In genomic region chr16:66553223-66553622, GRCh38 we compare ENCODE assay signal across 7 cellular contexts. TPM values are rescaled to one million over a fixed set of nuclear protein-coding genes. Genes with fewer than 3 reads are reported as not detected.
A peak's percentile ranks its signal among the peaks of the same experiment; 100 is the strongest.
DNase-seq lines count a peak whose midpoint lies in the region; ATAC-seq, FAIRE-seq and TF ChIP-seq lines count a peak whose summit lies in the region.

No MANE protein-coding gene starts in this region.

- peak overlapping the region; percentile 53 for H3K4me3 Mint-ChIP-seq in GM23338

- H3K9me3 Mint-ChIP-seq in GM23338, result peaks cover 12% of the 10 kb centered on the region; the same call in 2 of the 3 replicates

- FAIRE-seq in small intestine (lab: Jason Lieb, UNC) (no peak), GM12891 (lab: Jason Lieb, UNC) (no peak)

- H3K4me3 ChIP-seq in GM23338 (peak overlapping the region; percentile 58), SK-N-MC (peak overlapping the region; percentile 77), fibroblast of the aortic adventitia (ENCODE audit: low read depth, low read length) (peak overlapping the region; percentile 86), small intestine (ENCODE audit: low read depth in 1 of 2, low read length in 2 of 2) (peak overlapping the region; percentile 53 to 64)

- no peak for TF ChIP-seq POLR2A in GM12891 (IDR thresholded peaks at IDR 0.05; ENCODE audit: low read depth, low read length)

- 0 out of 2 replicates have a peak, but pooled peaks cover 5% of the 10 kb centered on the region for H4K20me1 ChIP-seq in GM23338 (replicated peaks; ENCODE audit: insufficient read depth)

- 8 to 27% (median 14%) methylated on average over 8 of the region's 8 CpGs for WGBS in small intestine, 3 donors

- peaks cover 21% of the 10 kb centered on the region for H3K4me1 Mint-ChIP-seq in GM23338

- no peak for DNase-seq in GM23338 (ENCODE audit: low spot score)
- no peak for DNase-seq in SK-N-MC (ENCODE audit: low read depth, low spot score)
- no peak for DNase-seq in fibroblast of the aortic adventitia (ENCODE audit: low read depth)
- peak; percentile 74 for DNase-seq in small intestine
- no peak for DNase-seq in islet precursor cell
- DNase-seq in GM12891 (ENCODE audit: insufficient read length, low spot score), result no peak
- DNase-seq in NCI-H2171 (lab: John Stamatoyannopoulos, UW), result no peak

- no peak overlapping the region for H3K9ac ChIP-seq in SK-N-MC (ENCODE audit: insufficient read length)

- peaks cover 5% of the 10 kb centered on the region; the same call in 1 of the 2 replicates for H3K79me2 ChIP-seq in GM23338 (replicated peaks; ENCODE audit: insufficient read depth)

- H3K36me3 ChIP-seq in GM23338 (ENCODE audit: insufficient read depth) (no peaks in the 10 kb centered on the region), SK-N-MC (ENCODE audit: insufficient read depth, low read length) (no peaks in the 10 kb centered on the region), small intestine (ENCODE audit: control insufficient read depth in 2 of 2, insufficient read depth in 2 of 2, low read length in 2 of 2) (peaks cover 0 to under 1% of the 10 kb centered on the region in 2 donors)

- H3K4me1 ChIP-seq in GM23338 (ENCODE audit: insufficient read depth), result peaks cover 11% of the 10 kb centered on the region
- peaks cover 4 to 22% of the 10 kb centered on the region in 2 donors for H3K4me1 ChIP-seq in small intestine (ENCODE audit: control insufficient read depth in 2 of 2, insufficient read depth in 1 of 2, low read depth in 1 of 2, low read length in 1 of 2)

- peaks cover 29% of the 10 kb centered on the region for H3K27me3 Mint-ChIP-seq in GM23338 (ENCODE audit: insufficient read depth, low read depth, poor library complexity)

- H3K4me2 ChIP-seq in GM23338, result peak overlapping the region; percentile 85; the same call in 1 of the 2 replicates

- H3K27me3 ChIP-seq in GM23338 (ENCODE audit: insufficient read depth) (peaks cover 18% of the 10 kb centered on the region), small intestine (ENCODE audit: control insufficient read depth in 2 of 2, insufficient read depth in 2 of 2, low read length in 2 of 2) (no peaks in the 10 kb centered on the region)

- ATAC-seq in GM23338, result no peak

- no peak overlapping the region for H3K27ac ChIP-seq in GM23338 (ENCODE audit: low read depth)
- no peak overlapping the region for H3K27ac ChIP-seq in SK-N-MC
- peak overlapping the region; percentile 71 to 98 for H3K27ac ChIP-seq in small intestine (ENCODE audit: low read depth in 1 of 2, low read length in 1 of 2)

- H3F3A ChIP-seq in GM23338 (replicated peaks; ENCODE audit: low read depth), result peaks cover 20% of the 10 kb centered on the region; the same call in 1 of the 2 replicates

- no peak overlapping the region for H2AFZ ChIP-seq in GM23338

- peaks cover 3% of the 10 kb centered on the region; the same call in 1 of the 2 replicates for H3K9me2 ChIP-seq in GM23338 (ENCODE audit: insufficient read depth)

- H3K36me3 Mint-ChIP-seq in GM23338 (ENCODE audit: low read depth), result peaks cover 5% of the 10 kb centered on the region; the same call in 2 of the 3 replicates

- H3K9me3 ChIP-seq in SK-N-MC (ENCODE audit: low read depth, low read length) (no peaks in the 10 kb centered on the region), small intestine (ENCODE audit: control insufficient read depth, low read depth) (no peaks in the 10 kb centered on the region)

- TF ChIP-seq CTCF in GM23338 (conservative IDR thresholded peaks at IDR 0.05; ENCODE audit: low read depth in 2 of 2) (no peak), fibroblast of the aortic adventitia (IDR thresholded peaks at IDR 0.05; ENCODE audit: insufficient read depth, low read length) (no peak)

- H3K27ac Mint-ChIP-seq in GM23338, result no peak overlapping the region

TF ChIP-seq in GM23338, 12 proteins besides CTCF, POLR2A, EP300 and RAD21 (continues in another document):
- no peak for TF ChIP-seq EZH2 (IDR thresholded peaks at IDR 0.05; ENCODE audit: low read depth, unreplicated experiment)
- TF ChIP-seq EZH2phosphoT487 (IDR thresholded peaks at IDR 0.05; ENCODE audit: unreplicated experiment), result no peak
- TF ChIP-seq CREB1 (CRISPR knock-in tag; IDR thresholded peaks at IDR 0.05; ENCODE audit: low read depth), result no peak

TF ChIP-seq in GM12891, 5 proteins besides CTCF, POLR2A, EP300 and RAD21:
- TF ChIP-seq PAX5 (IDR thresholded peaks at IDR 0.05; ENCODE audit: insufficient read depth, low read length, severe bottlenecking) (no peak), TAF1 (IDR thresholded peaks at IDR 0.05; ENCODE audit: low read depth, low read length) (no peak), POLR2AphosphoS5 (IDR thresholded peaks at IDR 0.05; ENCODE audit: low read depth, low read length) (no peak), POU2F2 (IDR thresholded peaks at IDR 0.05; ENCODE audit: low read depth, low read length) (no peak), SPI1 (IDR thresholded peaks at IDR 0.05; ENCODE audit: low read depth, low read length) (no peak)

RNA-seq across cellular contexts. Expression of gene CKLF, which starts 0.8 kb away (rescaled TPM):
- 15.7 and 25.5 TPM in 2 replicates for total RNA-seq in GM23338 (2014; rRNA removed; shearing (Covaris generic))
- polyA plus RNA-seq in GM23338 (2016; fragmentation: Nextera tagmentation; extraction: Ambion mirVana), result 60.0 and 61.5 TPM in 2 replicates
- total RNA-seq in fibroblast of the aortic adventitia (ENCODE audit: low replicate concordance), result 17.3 and 73.4 TPM in 2 replicates
- 10 to 100 TPM; 26.8 to 55.1 (median 44.0) TPM for polyA plus RNA-seq in small intestine
- polyA plus RNA-seq in GM12891 (2012; ENCODE audit: low read depth, missing spikeins), result 90.7 TPM

RNA-seq across cellular contexts. Expression of gene TK2, which starts 3.3 kb away (rescaled TPM):
- 4.2 and 5.4 TPM in 2 replicates for total RNA-seq in GM23338 (2014; rRNA removed; shearing (Covaris generic))
- 1.4 and 1.8 TPM in 2 replicates for polyA plus RNA-seq in GM23338 (2016; fragmentation: Nextera tagmentation; extraction: Ambion mirVana)
- total RNA-seq in fibroblast of the aortic adventitia (ENCODE audit: low replicate concordance), result 58.8 and 101 TPM in 2 replicates
- 10 to 100 TPM in 2 of 3 donors, 1 to 10 TPM in 1; 9.2 to 14.1 (median 11.2) TPM for polyA plus RNA-seq in small intestine
- polyA plus RNA-seq in GM12891 (2012; ENCODE audit: low read depth, missing spikeins), result 4.9 TPM

RNA-seq across cellular contexts. Expression of gene CMTM1, which starts 13.0 kb away (rescaled TPM):
- 1.4 TPM in 1 of 2 replicates, not detected in the other for total RNA-seq in GM23338 (2014; rRNA removed; shearing (Covaris generic))
- polyA plus RNA-seq in GM23338 (2016; fragmentation: Nextera tagmentation; extraction: Ambion mirVana) (1.8 and 1.9 TPM in 2 replicates), small intestine (under 1 TPM in 1 of 3 donors, not detected in 2; 0.36 TPM)
- total RNA-seq in fibroblast of the aortic adventitia (ENCODE audit: low replicate concordance), result 3.2 TPM in 1 of 2 replicates, not detected in the other
- 0.42 TPM for polyA plus RNA-seq in GM12891 (2012; ENCODE audit: low read depth, missing spikeins)

RNA-seq across cellular contexts. Expression of gene CMTM2, which starts 26.0 kb away (rescaled TPM):
- not detected in 2 replicates for total RNA-seq in GM23338 (2014; rRNA removed; shearing (Covaris generic))
- polyA plus RNA-seq in GM23338 (2016; fragmentation: Nextera tagmentation; extraction: Ambion mirVana), result not detected in 2 replicates
- not detected in 2 replicates for total RNA-seq in fibroblast of the aortic adventitia (ENCODE audit: low replicate concordance)
- under 1 TPM in 1 of 3 donors, not detected in 2; 0.07 TPM for polyA plus RNA-seq in small intestine
- polyA plus RNA-seq in GM12891 (2012; ENCODE audit: low read depth, missing spikeins), result not detected

RNA-seq across cellular contexts. Expression of gene CMTM3, which starts 51.3 kb away (rescaled TPM):
- total RNA-seq in GM23338 (2014; rRNA removed; shearing (Covaris generic)), result 16.4 and 20.0 TPM in 2 replicates
- polyA plus RNA-seq in GM23338 (2016; fragmentation: Nextera tagmentation; extraction: Ambion mirVana) (16.6 and 17.5 TPM in 2 replicates), small intestine (10 to 100 TPM in 1 of 3 donors, 1 to 10 TPM in 2; 2.2 to 12.8 (median 9.2) TPM)
- total RNA-seq in fibroblast of the aortic adventitia (ENCODE audit: low replicate concordance), result 7.4 and 17.8 TPM in 2 replicates
- 18.9 TPM for polyA plus RNA-seq in GM12891 (2012; ENCODE audit: low read depth, missing spikeins)

Comparison
In these comparisons a context has a peak if more than half of its experiments do, and no peak if none do; other contexts are left out.
1. H3K27ac ChIP-seq: peak in small intestine (2 of 2); none in GM23338 (single experiment) and SK-N-MC (single experiment).
2. Peak in every context shown above with its lines, with median percentiles within 50 percentile points of each other: H3K4me3 ChIP-seq.